In genomic region chr10:15229268-15229667, GRCh38 we compare ENCODE assay signal across 25 cellular contexts.
DNase-seq lines count a peak whose midpoint lies in the region; ATAC-seq, FAIRE-seq and TF ChIP-seq lines count a peak whose summit lies in the region.
"Had no signal": no experiment of that assay in that cellular context is flagged by ENCODE, and none has a peak within 500 bp of the region (broad histone marks: within the 10 kb centered on the region; RNA-seq: fewer than 3 reads in every experiment).

No MANE protein-coding gene starts in this region.

- H3K27me3 ChIP-seq in HepG2 (ENCODE audit: control insufficient read depth in 1 of 2, insufficient read depth in 2 of 2, low read length in 2 of 2) = no peaks in the 10 kb centered on the region
- H3K27me3 ChIP-seq in right lobe of liver = no peaks in the 10 kb centered on the region
- peaks cover 0 to 18% of the 10 kb centered on the region in 2 experiments; a peak in 3 of 5 replicates for H3K27me3 ChIP-seq in K562 (ENCODE audit: control insufficient read depth in 2 of 2, insufficient read depth in 2 of 2, low read length in 2 of 2)
- H3K27me3 ChIP-seq: BE2C; BLaER1 treated with 17β-estradiol and CSF1 and Interleukin-3, amounts not matched to agents 10 nM and 100 nM had no signal

- FAIRE-seq in HepG2 (lab: Jason Lieb, UNC) = no peak
- no peak for FAIRE-seq in K562 (lab: Jason Lieb, UNC)
- FAIRE-seq: A204.1, D721Med, GM12878, GM18507 had no signal

- in situ Hi-C loops in HepG2 (cut with HindIII; ENCODE audit: extremely low pct_ligation_motif_present, low pct_unique_long_range_greater_than_20kb) = no loop called here
- in situ Hi-C loops in K562 (cut with MboI) = no loop called here

- H3K4me2 ChIP-seq in HepG2 (ENCODE audit: low read depth, low read length) (no peak overlapping the region), K562 (ENCODE audit: insufficient read depth, low read length) (no peak overlapping the region)
- H3K4me2 ChIP-seq: BLaER1 treated with 17β-estradiol and CSF1 and Interleukin-3, amounts not matched to agents 10 nM and 100 nM had no signal

- H3K9me3 ChIP-seq in HepG2 (ENCODE audit: low read length) = no peaks in the 10 kb centered on the region
- H3K9me3 ChIP-seq in right lobe of liver = no peaks in the 10 kb centered on the region
- no peaks in the 10 kb centered on the region for H3K9me3 ChIP-seq in K562 (replicated peaks; ENCODE audit: control insufficient read depth, insufficient read depth, low read depth, low read length)
- H3K9me3 ChIP-seq: BE2C had no signal

- no peak for TF ChIP-seq RAD21 in HepG2 (CRISPR knock-in tag; IDR thresholded peaks at IDR 0.05)
- TF ChIP-seq RAD21 in K562 (CRISPR knock-in tag; conservative IDR thresholded peaks at IDR 0.05 in 1 of 2, IDR thresholded peaks at IDR 0.05 in 1 of 2) = no peak

- H4K20me1 ChIP-seq in HepG2 (ENCODE audit: insufficient read depth, low read length) = no peaks in the 10 kb centered on the region
- no peaks in the 10 kb centered on the region; the same call in 1 of the 2 replicates for H4K20me1 ChIP-seq in K562 (replicated peaks; ENCODE audit: control insufficient read depth, insufficient read depth, low read length)
- H4K20me1 ChIP-seq: BLaER1 treated with 17β-estradiol and CSF1 and Interleukin-3, amounts not matched to agents 10 nM and 100 nM had no signal

- DNase-seq in HepG2 (ENCODE audit: low spot score) (no peak), right lobe of liver (no peak), K562 (ENCODE audit: extremely low read depth in 1 of 4, low spot score in 3 of 4) (no peak), islet precursor cell (peak; percentile 0), NCI-H526 (lab: John Stamatoyannopoulos, UW) (no peak), NCI-H2196 treated with DMSO at 0.1 percent for 48 hours (lab: John Stamatoyannopoulos, UW; ENCODE audit: unreplicated experiment) (no peak), AG20443 (ENCODE audit: low spot score) (no peak)
- DNase-seq: AML-193; BE2C; CD4-positive, alpha-beta T cell; CD8-positive, alpha-beta memory T cell; DMS 273 treated with DMSO at 0.1 percent for 48 hours; DMS79; EL; GDM1; GOT3; H7; HCEC 1CT had no signal

- H3K9ac ChIP-seq in HepG2 (ENCODE audit: insufficient read depth, low read depth, low read length) (no peak overlapping the region), K562 (ENCODE audit: insufficient read depth in 1 of 2, low read depth in 2 of 2, low read length in 2 of 2) (no peak overlapping the region)
- H3K9ac ChIP-seq: BLaER1 treated with 17β-estradiol and CSF1 and Interleukin-3, amounts not matched to agents 10 nM and 100 nM had no signal

- no peak for ATAC-seq in HepG2
- ATAC-seq in right lobe of liver = no peak
- ATAC-seq in K562 = no peak
- ATAC-seq in HG03565 (IDR thresholded peaks at IDR 0.05; ENCODE audit: unreplicated experiment) = no peak
- ATAC-seq: GM12878 had no signal

- CTCF ChIA-PET in HepG2 (lab: Yijun Ruan, JAX; ENCODE audit: low intra/inter-chr PET ratio, low total read pairs) = no interaction called here
- CTCF ChIA-PET in K562 (lab: Yijun Ruan, JAX; ENCODE audit: low intra/inter-chr PET ratio) = no interaction called here

- H3K27ac ChIP-seq in HepG2 (ENCODE audit: extremely low read length, insufficient read depth, low read length) (no peak overlapping the region), right lobe of liver (no peak overlapping the region), K562 (ENCODE audit: extremely low read depth, low read depth, low read length) (no peak overlapping the region)
- H3K27ac ChIP-seq: 22Rv1; BLaER1 treated with 17β-estradiol and CSF1 and Interleukin-3, amounts not matched to agents 10 nM and 100 nM had no signal

- TF ChIP-seq POLR2A in HepG2 (IDR thresholded peaks at IDR 0.05; ENCODE audit: insufficient read depth in 1 of 2, low read depth in 2 of 2, low read length in 2 of 2) (no peak), right lobe of liver (IDR thresholded peaks at IDR 0.05) (no peak), K562 (conservative IDR thresholded peaks at IDR 0.05) (no peak)

- H2AFZ ChIP-seq in HepG2 (ENCODE audit: low read length) (no peak overlapping the region), K562 (ENCODE audit: low read depth, low read length) (no peak overlapping the region)

- POLR2A ChIA-PET in HepG2 (lab: Yijun Ruan, JAX) = no interaction called here
- POLR2A ChIA-PET in K562 (lab: Yijun Ruan, JAX) = interaction anchor here (0.6 kb wide), 1 partner anchor 235 kb away, joined by 3 read pairs; no protein-coding TSS in a partner anchor

- no peaks in the 10 kb centered on the region for H3K9me1 ChIP-seq in K562 (ENCODE audit: control insufficient read depth, insufficient read depth, low read length)

- H3K79me2 ChIP-seq in HepG2 (ENCODE audit: insufficient read depth, low read length) = no peaks in the 10 kb centered on the region
- H3K79me2 ChIP-seq in K562 (ENCODE audit: control insufficient read depth, insufficient read depth, low read length) = no peaks in the 10 kb centered on the region

- TF ChIP-seq EP300 in HepG2 (IDR thresholded peaks at IDR 0.05; ENCODE audit: low read depth in 2 of 2, low read length in 2 of 2) = no peak
- no peak for TF ChIP-seq EP300 in HepG2 (CRISPR knock-in tag; IDR thresholded peaks at IDR 0.05; ENCODE audit: borderline replicate concordance)
- no peak for TF ChIP-seq EP300 in K562 (IDR thresholded peaks at IDR 0.05; ENCODE audit: low read length)

- BruUV-seq in HepG2 (replicated peaks; lab: Mats Ljungman, UMichigan) = no TSS peak
- no TSS peak for BruUV-seq in K562 (replicated peaks; lab: Mats Ljungman, UMichigan)

- H3K4me1 ChIP-seq in HepG2 (ENCODE audit: insufficient read depth, low read length) (no peaks in the 10 kb centered on the region), right lobe of liver (peaks cover 0 to 7% (median 0%) of the 10 kb centered on the region in 4 donors), K562 (replicated peaks in 1 of 2; ENCODE audit: control insufficient read depth in 2 of 2, insufficient read depth in 2 of 2, low read length in 2 of 2) (no peaks in the 10 kb centered on the region; a peak in 1 of 5 replicates)
- H3K4me1 ChIP-seq: BE2C; BLaER1 treated with 17β-estradiol and CSF1 and Interleukin-3, amounts not matched to agents 10 nM and 100 nM had no signal

- no peak overlapping the region for H3K4me3 ChIP-seq in HepG2 (replicated peaks in 1 of 3; ENCODE audit: insufficient read depth in 1 of 3, low read depth in 2 of 3, low read length in 3 of 3)
- no peak overlapping the region for H3K4me3 ChIP-seq in right lobe of liver
- H3K4me3 ChIP-seq in K562 = no peak overlapping the region
- H3K4me3 ChIP-seq: BLaER1 treated with 17β-estradiol and CSF1 and Interleukin-3, amounts not matched to agents 10 nM and 100 nM; GM12878 had no signal

- peaks cover 2 to 10% of the 10 kb centered on the region in 2 experiments; a peak in 2 of 5 replicates for H3K36me3 ChIP-seq in HepG2 (replicated peaks in 1 of 2; ENCODE audit: control insufficient read depth in 1 of 2, insufficient read depth in 2 of 2, low read length in 2 of 2)
- no peaks in the 10 kb centered on the region for H3K36me3 ChIP-seq in right lobe of liver
- no peaks in the 10 kb centered on the region for H3K36me3 ChIP-seq in K562 (ENCODE audit: control insufficient read depth, insufficient read depth, low read length)
- H3K36me3 ChIP-seq: BE2C had no signal

- intact Hi-C loops in HepG2 (cut with micrococcal nuclease; ENCODE audit: unreplicated experiment) = no loop called here
- intact Hi-C loops in right lobe of liver (cut with DNase I) = no loop called here
- intact Hi-C loops in K562 (cut with micrococcal nuclease) = no loop called here

- 97% methylated on average over 4 of the region's 4 CpGs for WGBS in HepG2 (ENCODE audit: low lambda C conversion rate)
- 82% methylated on average over 4 of the region's 4 CpGs for WGBS in right lobe of liver (ENCODE audit: insufficient coverage, low coverage, low lambda C conversion rate, missing lambda C conversion rate)
- WGBS in K562 (ENCODE audit: insufficient coverage, low coverage, missing lambda C conversion rate) = 4% methylated on average over 4 of the region's 4 CpGs

- TF ChIP-seq CTCF in HepG2 (CRISPR knock-in tag; IDR thresholded peaks at IDR 0.05) = no peak
- no peak for TF ChIP-seq CTCF in right lobe of liver (IDR thresholded peaks at IDR 0.05)
- TF ChIP-seq CTCF in K562 (IDR thresholded peaks at IDR 0.05 in 2 of 3, conservative IDR thresholded peaks at IDR 0.05 in 1 of 3; ENCODE audit: insufficient read depth in 2 of 3, low read depth in 1 of 3, low read length in 3 of 3) = no peak

TF ChIP-seq in HepG2, 621 proteins besides CTCF, POLR2A, EP300 and RAD21:
- no peak for TF ChIP-seq CREB3 (CRISPR knock-in tag; IDR thresholded peaks at IDR 0.05)
- peak; percentile 89 for TF ChIP-seq CREB1 (IDR thresholded peaks at IDR 0.05)
- no peak for TF ChIP-seq CREB1 (CRISPR knock-in tag; IDR thresholded peaks at IDR 0.05)
TF ChIP-seq in HepG2: peak in this region for 1.

TF ChIP-seq in K562, 482 proteins besides CTCF, POLR2A, EP300 and RAD21:
- TF ChIP-seq ZFP36 (IDR thresholded peaks at IDR 0.05; ENCODE audit: low read depth, low read length, partially characterized antibody) (no peak), ATF1 (CRISPR knock-in tag; IDR thresholded peaks at IDR 0.05) (no peak), ATF1 (tag; IDR thresholded peaks at IDR 0.05) (0 out of 2 replicates have a peak, but pooled peaks have one; percentile 22)
